In genomic region chr3:142127941-142128658, GRCh38 we compare ENCODE assay signal across 21 cellular contexts. TPM values are rescaled to one million over a fixed set of nuclear protein-coding genes. Genes with fewer than 3 reads are reported as not detected.
DNase-seq lines count a peak whose midpoint lies in the region; ATAC-seq and TF ChIP-seq lines count a peak whose summit lies in the region.
"Had no signal": no experiment of that assay in that cellular context is flagged by ENCODE, and none has a peak within 500 bp of the region (broad histone marks: within the 10 kb centered on the region; RNA-seq: fewer than 3 reads in every experiment).

No MANE protein-coding gene starts in this region.

- H3K9ac ChIP-seq in HUES48 (ENCODE audit: low read depth, low read length), result peak overlapping the region; percentile 4; the same call in 1 of the 2 replicates
- H3K9ac ChIP-seq: KMS-11 had no signal

- no peak for ATAC-seq in stimulated activated naive CD8-positive, alpha-beta T cell treated with anti-CD3 and anti-CD28 coated beads, Interleukin-15, amount 100 ng/mL, for 72 hours
- ATAC-seq: activated naive CD4-positive, alpha-beta T cell treated with anti-CD3 and anti-CD28 coated beads, Interleukin-2, amount 50 U/mL, for 72 hours; T-cell had no signal

- peaks cover 1 to 5% (median 3%) of the 10 kb centered on the region in 3 donors for H3K36me3 Mint-ChIP-seq in CD8-positive, alpha-beta memory T cell
- H3K36me3 Mint-ChIP-seq in mesothelial cell of epicardium, result peaks cover 5% of the 10 kb centered on the region
- H3K36me3 Mint-ChIP-seq: activated CD4-positive, alpha-beta memory T cell treated with anti-CD3 and anti-CD28 coated beads for 36 hours; activated naive CD4-positive, alpha-beta T cell treated with anti-CD3 and anti-CD28 coated beads, Interleukin-2, amount 50 U/mL, for 72 hours; CD14-positive monocyte had no signal

- POLR2A ChIA-PET in CD8-positive, alpha-beta memory T cell (lab: Charles Lee), result no interaction called here

- in situ Hi-C loops in astrocyte of the spinal cord (cut with HindIII; ENCODE audit: low sequenced_read_pairs), result no loop called here

- no peak for TF ChIP-seq CTCF in astrocyte of the spinal cord (IDR thresholded peaks at IDR 0.05; ENCODE audit: low read depth, low read length)
- TF ChIP-seq CTCF in mesothelial cell of epicardium (IDR thresholded peaks at IDR 0.05; ENCODE audit: unreplicated experiment), result no peak

- no peaks in the 10 kb centered on the region for H3K27me3 ChIP-seq in CD8-positive, alpha-beta memory T cell (ENCODE audit: insufficient read depth, low read length, poor library complexity, severe bottlenecking)
- no peaks in the 10 kb centered on the region for H3K27me3 ChIP-seq in HUES48 (ENCODE audit: control insufficient read depth, insufficient read depth, low read length)
- H3K27me3 ChIP-seq: spleen, vagina had no signal

- H3K4me1 Mint-ChIP-seq in CD8-positive, alpha-beta memory T cell, result peaks cover 10 to 21% (median 12%) of the 10 kb centered on the region in 3 donors
- no peaks in the 10 kb centered on the region for H3K4me1 Mint-ChIP-seq in mesothelial cell of epicardium
- no peaks in the 10 kb centered on the region for H3K4me1 Mint-ChIP-seq in stimulated activated naive CD8-positive, alpha-beta T cell treated with anti-CD3 and anti-CD28 coated beads, Interleukin-15, amount 100 ng/mL, for 72 hours
- H3K4me1 Mint-ChIP-seq: nephron had no signal

- H3K4me1 ChIP-seq in CD8-positive, alpha-beta memory T cell (ENCODE audit: insufficient read depth, low read length), result no peaks in the 10 kb centered on the region
- H3K4me1 ChIP-seq in HUES48 (ENCODE audit: control insufficient read depth, insufficient read depth, low read length), result peaks cover 6% of the 10 kb centered on the region
- H3K4me1 ChIP-seq: vagina had no signal

- peak overlapping the region in 1 of 7 donors; percentile 11 for H3K4me3 Mint-ChIP-seq in CD8-positive, alpha-beta memory T cell
- H3K4me3 Mint-ChIP-seq in mesothelial cell of epicardium, result no peak overlapping the region
- no peak overlapping the region for H3K4me3 Mint-ChIP-seq in stimulated activated naive CD8-positive, alpha-beta T cell treated with anti-CD3 and anti-CD28 coated beads, Interleukin-15, amount 100 ng/mL, for 72 hours
- H3K4me3 Mint-ChIP-seq: activated CD4-positive, alpha-beta memory T cell treated with anti-CD3 and anti-CD28 coated beads for 36 hours; CD14-positive monocyte; nephron; T-cell had no signal

- CTCF ChIA-PET in CD8-positive, alpha-beta memory T cell (lab: Charles Lee), result interaction anchor here (1.1 kb wide), 1 partner anchor 152 kb away, joined by 5 read pairs; no protein-coding TSS in a partner anchor

- DNase-seq in CD8-positive, alpha-beta memory T cell, result no peak
- DNase-seq in astrocyte of the spinal cord (ENCODE audit: low read depth, low spot score) (peak; percentile 18), mesothelial cell of epicardium (ENCODE audit: low spot score in 2 of 2, unreplicated experiment in 2 of 2) (no peak), NCI-H1092 (lab: John Stamatoyannopoulos, UW) (no peak), NCI-H1436 treated with DMSO at 0.1 percent for 48 hours (lab: John Stamatoyannopoulos, UW) (no peak), DMS53 (lab: John Stamatoyannopoulos, UW) (no peak)
- DNase-seq in stimulated activated naive CD8-positive, alpha-beta T cell treated with anti-CD3 and anti-CD28 coated beads, Interleukin-15, amount 100 ng/mL, for 72 hours, result no peak
- DNase-seq: activated CD4-positive, alpha-beta memory T cell treated with anti-CD3 and anti-CD28 coated beads for 36 hours; NCI-H1048; NCI-H2081; NCI-H510A; Right ventricle myocardium superior; spleen; T-cell had no signal

- H3K27me3 Mint-ChIP-seq in CD8-positive, alpha-beta memory T cell, result no peaks in the 10 kb centered on the region
- H3K27me3 Mint-ChIP-seq in mesothelial cell of epicardium (ENCODE audit: low read depth), result no peaks in the 10 kb centered on the region
- H3K27me3 Mint-ChIP-seq in stimulated activated naive CD8-positive, alpha-beta T cell treated with anti-CD3 and anti-CD28 coated beads, Interleukin-15, amount 100 ng/mL, for 72 hours, result no peaks in the 10 kb centered on the region
- H3K27me3 Mint-ChIP-seq: activated CD4-positive, alpha-beta memory T cell treated with anti-CD3 and anti-CD28 coated beads for 36 hours; T-cell had no signal

- H3K4me3 ChIP-seq in CD8-positive, alpha-beta memory T cell (ENCODE audit: low read length), result no peak overlapping the region
- H3K4me3 ChIP-seq in HUES48 (ENCODE audit: low read depth, low read length) (no peak overlapping the region), astrocyte of the spinal cord (ENCODE audit: low read depth, low read length) (no peak overlapping the region)
- H3K4me3 ChIP-seq: spleen, vagina had no signal

- peak overlapping the region in 5 of 8 donors; percentile 6 to 68 (median 35) for H3K27ac Mint-ChIP-seq in CD8-positive, alpha-beta memory T cell
- H3K27ac Mint-ChIP-seq in mesothelial cell of epicardium, result peak overlapping the region; percentile 49
- no peak overlapping the region for H3K27ac Mint-ChIP-seq in stimulated activated naive CD8-positive, alpha-beta T cell treated with anti-CD3 and anti-CD28 coated beads, Interleukin-15, amount 100 ng/mL, for 72 hours
- H3K27ac Mint-ChIP-seq: activated CD4-positive, alpha-beta memory T cell treated with anti-CD3 and anti-CD28 coated beads for 36 hours; activated naive CD4-positive, alpha-beta T cell treated with anti-CD3 and anti-CD28 coated beads, Interleukin-2, amount 50 U/mL, for 72 hours; CD14-positive monocyte had no signal

- H3K27ac ChIP-seq in CD8-positive, alpha-beta memory T cell (ENCODE audit: low read depth, low read length), result no peak overlapping the region
- peak overlapping the region; percentile 66 for H3K27ac ChIP-seq in HUES48 (ENCODE audit: low read depth, low read length)
- H3K27ac ChIP-seq: HL-60, KMS-11, spleen, vagina had no signal

- H3K9me3 Mint-ChIP-seq in CD8-positive, alpha-beta memory T cell, result no peaks in the 10 kb centered on the region
- peaks cover 3% of the 10 kb centered on the region for H3K9me3 Mint-ChIP-seq in mesothelial cell of epicardium
- H3K9me3 Mint-ChIP-seq in stimulated activated naive CD8-positive, alpha-beta T cell treated with anti-CD3 and anti-CD28 coated beads, Interleukin-15, amount 100 ng/mL, for 72 hours, result no peaks in the 10 kb centered on the region
- H3K9me3 Mint-ChIP-seq: activated CD4-positive, alpha-beta memory T cell treated with anti-CD3 and anti-CD28 coated beads for 36 hours; activated naive CD4-positive, alpha-beta T cell treated with anti-CD3 and anti-CD28 coated beads, Interleukin-2, amount 50 U/mL, for 72 hours; CD14-positive monocyte; nephron; T-cell had no signal

- no peaks in the 10 kb centered on the region for H3K9me3 ChIP-seq in CD8-positive, alpha-beta memory T cell (ENCODE audit: low read length)
- H3K9me3 ChIP-seq in HUES48 (ENCODE audit: control insufficient read depth, insufficient read depth, low read length), result no peaks in the 10 kb centered on the region
- H3K9me3 ChIP-seq: spleen, vagina had no signal

- no peaks in the 10 kb centered on the region for H3K36me3 ChIP-seq in CD8-positive, alpha-beta memory T cell (ENCODE audit: insufficient read depth, low read length)
- H3K36me3 ChIP-seq in HUES48 (ENCODE audit: control insufficient read depth, insufficient read depth, low read length), result no peaks in the 10 kb centered on the region
- H3K36me3 ChIP-seq: spleen, vagina had no signal

RNA-seq across cellular contexts. Expression of gene TFDP2, which starts 21.2 kb away (rescaled TPM):
- 10 to 100 TPM; 22.6 to 31.0 TPM for total RNA-seq in CD8-positive, alpha-beta memory T cell
- 38.3 TPM for polyA plus RNA-seq in CD8-positive, alpha-beta memory T cell
- 106 to 113 TPM (median 109 TPM) in 3 replicates for total RNA-seq in mesothelial cell of epicardium

Comparison
In these comparisons a context has a peak if more than half of its experiments do, and no peak if none do; other contexts are left out.
1. H3K27ac Mint-ChIP-seq: peak in CD8-positive, alpha-beta memory T cell (5 of 8) and mesothelial cell of epicardium (single experiment); none in stimulated activated naive CD8-positive, alpha-beta T cell treated with anti-CD3 and anti-CD28 coated beads, Interleukin-15, amount 100 ng/mL, for 72 hours (0 of 2).